In genomic region chr1:207309775-207310273, GRCh38 we compare ENCODE assay signal across 8 cellular contexts. TPM values are rescaled to one million over a fixed set of nuclear protein-coding genes. Genes with fewer than 3 reads are reported as not detected.
DNase-seq lines count a peak whose midpoint lies in the region; ATAC-seq and TF ChIP-seq lines count a peak whose summit lies in the region.

No MANE protein-coding gene starts in this region.

- H3K36me3 Mint-ChIP-seq in stimulated activated memory B cell treated with anti-CD40 and anti-IgM and Interleukin-4, amounts not matched to agents 10 μg/mL and 1 μg/mL and 100 μg/mL, for 72 hours: no peaks in the 10 kb centered on the region

- H3K27me3 ChIP-seq in right cardiac atrium (ENCODE audit: control insufficient read depth, insufficient read depth): no peaks in the 10 kb centered on the region

- peaks cover 3% of the 10 kb centered on the region for H3K4me1 ChIP-seq in right cardiac atrium (ENCODE audit: control insufficient read depth, insufficient read depth, low read length)

- H3K27me3 Mint-ChIP-seq in stimulated activated memory B cell treated with anti-CD40 and anti-IgM and Interleukin-4, amounts not matched to agents 10 μg/mL and 1 μg/mL and 100 μg/mL, for 72 hours: no peaks in the 10 kb centered on the region

- H3K9me3 Mint-ChIP-seq in stimulated activated memory B cell treated with anti-CD40 and anti-IgM and Interleukin-4, amounts not matched to agents 10 μg/mL and 1 μg/mL and 100 μg/mL, for 72 hours: no peaks in the 10 kb centered on the region

- H3K4me3 ChIP-seq in WI38 (ENCODE audit: low read depth, low read length) (peak overlapping the region; percentile 23; the same call in 1 of the 2 replicates), right cardiac atrium (ENCODE audit: low read length) (peak overlapping the region; percentile 27)

- H3K4me3 Mint-ChIP-seq in stimulated activated memory B cell treated with anti-CD40 and anti-IgM and Interleukin-4, amounts not matched to agents 10 μg/mL and 1 μg/mL and 100 μg/mL, for 72 hours: peak overlapping the region; percentile 75

- H3K27ac ChIP-seq in right cardiac atrium (ENCODE audit: low read length): peak overlapping the region; percentile 29

- ATAC-seq in right cardiac atrium: peak; percentile 79 to 84
- no peak for ATAC-seq in stimulated activated memory B cell treated with anti-CD40 and anti-IgM and Interleukin-4, amounts not matched to agents 10 μg/mL and 1 μg/mL and 100 μg/mL, for 72 hours
- ATAC-seq in HG03097 (IDR thresholded peaks at IDR 0.05; ENCODE audit: low FRiP score, unreplicated experiment): no peak

- H3K4me1 Mint-ChIP-seq in stimulated activated memory B cell treated with anti-CD40 and anti-IgM and Interleukin-4, amounts not matched to agents 10 μg/mL and 1 μg/mL and 100 μg/mL, for 72 hours: peaks cover 34% of the 10 kb centered on the region

- H3K27ac Mint-ChIP-seq in stimulated activated memory B cell treated with anti-CD40 and anti-IgM and Interleukin-4, amounts not matched to agents 10 μg/mL and 1 μg/mL and 100 μg/mL, for 72 hours: peak overlapping the region; percentile 88

- H3K9me3 ChIP-seq in right cardiac atrium (ENCODE audit: control insufficient read depth, low read length): no peaks in the 10 kb centered on the region

- DNase-seq in CD1c-positive myeloid dendritic cell (ENCODE audit: extremely low spot score) (peak; percentile 71), HT1080 (ENCODE audit: low read depth) (peak; percentile 82), right cardiac atrium (peak in 1 of 3 donors; percentile 19), activated gamma-delta T cell treated with Interleukin-2 at 50 U/mL for 16 hours (no peak)
- no peak for DNase-seq in effector CD4-positive, alpha-beta T cell

- TF ChIP-seq CTCF in WI38 (IDR thresholded peaks at IDR 0.05; ENCODE audit: low read depth, low read length): no peak

- intact Hi-C loops in right cardiac atrium (cut with DNase I): no loop called here

- WGBS in right cardiac atrium: 15% methylated on average over 4 of the region's 4 CpGs

RNA-seq across cellular contexts. Expression of gene CD55, which starts 11.7 kb away (rescaled TPM):
- total RNA-seq in HT1080 (2014; rRNA removed; shearing (Covaris generic)): 37.5 and 41.5 TPM in 2 replicates
- polyA plus RNA-seq in HT1080 (2015; cell fraction: cytosol; rRNA removed): 79.3 and 85.5 TPM in 2 replicates
- polyA plus RNA-seq in HT1080 (2015; cell fraction: nucleus; rRNA removed): 98.9 and 117 TPM in 2 replicates
- total RNA-seq in right cardiac atrium: 10 to 100 TPM; 57.9 to 93.4 (median 67.9) TPM
- 39.7 TPM for polyA plus RNA-seq in right cardiac atrium

Comparison
In these comparisons a context has a peak if more than half of its experiments do, and no peak if none do; other contexts are left out.
1. DNase-seq: peak in CD1c-positive myeloid dendritic cell (single experiment) and HT1080 (single experiment); none in activated gamma-delta T cell treated with Interleukin-2 at 50 U/mL for 16 hours (single experiment) and effector CD4-positive, alpha-beta T cell (single experiment).
2. ATAC-seq: peak in right cardiac atrium (2 of 2); none in stimulated activated memory B cell treated with anti-CD40 and anti-IgM and Interleukin-4, amounts not matched to agents 10 μg/mL and 1 μg/mL and 100 μg/mL, for 72 hours (single experiment) and HG03097 (single experiment).